8 cellular contexts compared by ENCODE assay signal in genomic region chr11:123261345-123262106, GRCh38.
DNase-seq lines count a peak whose midpoint lies in the region; ATAC-seq and TF ChIP-seq lines count a peak whose summit lies in the region.

No MANE protein-coding gene starts in this region.

- H3K9me3 Mint-ChIP-seq in HFFc6 = peaks cover 13% of the 10 kb centered on the region

- no peaks in the 10 kb centered on the region for H3K9me3 ChIP-seq in lung (ENCODE audit: control insufficient read depth in 2 of 2, insufficient read depth in 1 of 2, low read length in 1 of 2)

- H3K4me1 ChIP-seq in lung (ENCODE audit: control insufficient read depth in 2 of 2, insufficient read depth in 2 of 2, low read length in 2 of 2) = no peaks in the 10 kb centered on the region

- H3K4me3 ChIP-seq in dorsolateral prefrontal cortex (peak overlapping the region in 47 of 59 donors; percentile 9 to 60 (median 38)), lung (no peak overlapping the region)

- intact Hi-C loops in dorsolateral prefrontal cortex (cut with DNase I) = loop anchor here in 1 of 2 donors (5.0 kb wide), 1 partner anchor 149 kb away; no protein-coding TSS in a partner anchor

- DNase-seq in DMS153 (lab: John Stamatoyannopoulos, UW) (peak; percentile 56), HFFc6 (peak; percentile 42), NCI-H446 treated with DMSO at 0.1 percent for 48 hours (lab: John Stamatoyannopoulos, UW) (peak; percentile 29), dorsolateral prefrontal cortex (peak; percentile 66 to 94 (median 82)), lung (ENCODE audit: low spot score) (peak; percentile 84)
- DNase-seq in activated CD4-positive, alpha-beta T cell treated with anti-CD3 and anti-CD28 coated beads, Interleukin-2, amount 50 U/mL, for 4 hours = peak; percentile 43 to 46
- DNase-seq in stimulated activated CD4-positive, alpha-beta T cell treated with anti-CD3 and anti-CD28 coated beads, TNF-alpha, amount 100 ng/mL, for 4 hours (ENCODE audit: low read depth in 3 of 3) = peak; percentile 21 to 37 (median 26)

- H3K36me3 Mint-ChIP-seq in HFFc6 (ENCODE audit: low read depth) = peaks cover 12% of the 10 kb centered on the region; the same call in 1 of the 2 replicates

- H3K27me3 Mint-ChIP-seq in HFFc6 (ENCODE audit: insufficient read depth) = no peaks in the 10 kb centered on the region; the same call in 1 of the 2 replicates

- H3K27ac Mint-ChIP-seq in HFFc6 = peak overlapping the region; percentile 61

- peaks cover 0 to 8% (median 0%) of the 10 kb centered on the region in 45 donors for H3K27me3 ChIP-seq in dorsolateral prefrontal cortex
- H3K27me3 ChIP-seq in lung (ENCODE audit: control insufficient read depth, insufficient read depth) = no peaks in the 10 kb centered on the region

- peak overlapping the region; percentile 78 for H3K4me3 Mint-ChIP-seq in HFFc6

- H3K27ac ChIP-seq in dorsolateral prefrontal cortex = peak overlapping the region in 12 of 59 donors; percentile 1 to 56 (median 20)
- H3K27ac ChIP-seq in lung (ENCODE audit: low read depth in 1 of 2, low read length in 1 of 2) = no peak overlapping the region

- WGBS in lung, 2 donors = 21 to 26% methylated on average over 25 of the region's 25 CpGs

- H3K4me1 Mint-ChIP-seq in HFFc6 (ENCODE audit: low read depth) = peaks cover 48% of the 10 kb centered on the region

- TF ChIP-seq CTCF in HFFc6 (IDR thresholded peaks at IDR 0.05) (peak; percentile 95), dorsolateral prefrontal cortex (IDR thresholded peaks at IDR 0.05 in 54 of 56, conservative IDR thresholded peaks at IDR 0.05 in 2 of 56; ENCODE audit: low read depth in 1 of 56, partially characterized antibody in 56 of 56) (peak in 55 of 56 donors; percentile 70 to 95 (median 89)), lung (IDR thresholded peaks at IDR 0.05; ENCODE audit: control extremely low read depth, extremely low read depth) (peak; percentile 69)

- no peaks in the 10 kb centered on the region for H3K36me3 ChIP-seq in lung (ENCODE audit: control insufficient read depth in 2 of 2, insufficient read depth in 2 of 2, low read length in 2 of 2)

- ATAC-seq in lung (ENCODE audit: insufficient read depth, low FRiP score) (peak; percentile 92), GM18858 (IDR thresholded peaks at IDR 0.05; ENCODE audit: unreplicated experiment) (no peak)

Comparison
In these comparisons a context has a peak if more than half of its experiments do, and no peak if none do; other contexts are left out.
1. DNase-seq: peak in every context shown above with its lines; median percentile 84 in lung; 82 in dorsolateral prefrontal cortex; 56 in DMS153; 44 in activated CD4-positive, alpha-beta T cell treated with anti-CD3 and anti-CD28 coated beads, Interleukin-2, amount 50 U/mL, for 4 hours; 42 in HFFc6; 29 in NCI-H446 treated with DMSO at 0.1 percent for 48 hours; 26 in stimulated activated CD4-positive, alpha-beta T cell treated with anti-CD3 and anti-CD28 coated beads, TNF-alpha, amount 100 ng/mL, for 4 hours.